10 cellular contexts compared by ENCODE assay signal in genomic region chr9:83538890-83539238, GRCh38. TPM values are rescaled to one million over a fixed set of nuclear protein-coding genes. Genes with fewer than 3 reads are reported as not detected.
A peak's percentile ranks its signal among the peaks of the same experiment; 100 is the strongest.
DNase-seq lines count a peak whose midpoint lies in the region; ATAC-seq and TF ChIP-seq lines count a peak whose summit lies in the region.
"Had no signal": no experiment of that assay in that cellular context is flagged by ENCODE, and none has a peak within 500 bp of the region (broad histone marks: within the 10 kb centered on the region; RNA-seq: fewer than 3 reads in every experiment).

No MANE protein-coding gene starts in this region.

- no peaks in the 10 kb centered on the region for H3K36me3 ChIP-seq in ACC112 (ENCODE audit: insufficient read depth, low read length)
- no peaks in the 10 kb centered on the region for H3K36me3 ChIP-seq in IMR-90 (ENCODE audit: control insufficient read depth, insufficient read depth, low read length)

- TF ChIP-seq CTCF in IMR-90 (conservative IDR thresholded peaks at IDR 0.05; ENCODE audit: low read depth, low read length): no peak
- TF ChIP-seq CTCF in neural crest cell (conservative IDR thresholded peaks at IDR 0.05): no peak

- no CpG with 5 or more reads among the region's 6 CpGs for WGBS in IMR-90 (ENCODE audit: extremely low coverage in 2 of 2, insufficient read length in 1 of 2), 2 experiments

- H3K56ac ChIP-seq in IMR-90 (ENCODE audit: extremely low read depth, insufficient read depth, low read length): no peak overlapping the region

- H3K27me3 Mint-ChIP-seq in effector memory CD8-positive, alpha-beta T cell: peaks cover 32 to 52% of the 10 kb centered on the region in 2 donors
- H3K27me3 Mint-ChIP-seq in neural crest cell (ENCODE audit: low read depth): peaks cover 40% of the 10 kb centered on the region

- no peak overlapping the region for H2BK5ac ChIP-seq in IMR-90 (ENCODE audit: low read depth, low read length, poor library complexity, severe bottlenecking)

- no peak overlapping the region for H2BK20ac ChIP-seq in IMR-90 (ENCODE audit: low read depth, low read length)

- peaks cover 3% of the 10 kb centered on the region for H3K36me3 Mint-ChIP-seq in effector memory CD8-positive, alpha-beta T cell (ENCODE audit: insufficient read depth)
- H3K36me3 Mint-ChIP-seq in neural crest cell (ENCODE audit: low read depth): no peaks in the 10 kb centered on the region

- peaks cover 13% of the 10 kb centered on the region for H3K79me2 ChIP-seq in ACC112 (ENCODE audit: control insufficient read depth, insufficient read depth, low read length, unreplicated experiment)

- no peak for TF ChIP-seq POLR2A in IMR-90 (IDR thresholded peaks at IDR 0.05; ENCODE audit: low read depth, low read length)

- peak overlapping the region; percentile 14 for H2AFZ ChIP-seq in ACC112 (ENCODE audit: low read length, unreplicated experiment)
- H2AFZ ChIP-seq in IMR-90 (replicated peaks; ENCODE audit: low read length, poor library complexity): peak overlapping the region; percentile 85

- no peak overlapping the region for H3K4ac ChIP-seq in IMR-90 (ENCODE audit: low read depth, low read length)

- H3K79me1 ChIP-seq in IMR-90 (ENCODE audit: low read depth in 1 of 2, low read length in 2 of 2): no peaks in the 10 kb centered on the region

- CTCF ChIA-PET in IMR-90 (lab: Yijun Ruan, JAX): interaction anchor here (0.9 to 1.9 kb wide), 4 partner anchors 10 to 33 kb away, joined by 3 to 6 read pairs (median 4); no protein-coding TSS in a partner anchor

- no peak overlapping the region for H3K14ac ChIP-seq in IMR-90 (replicated peaks; ENCODE audit: low read depth, low read length)

- peaks cover 2 to 6% of the 10 kb centered on the region in 2 donors for H3K4me1 Mint-ChIP-seq in effector memory CD8-positive, alpha-beta T cell (ENCODE audit: low read depth in 2 of 2)
- H3K4me1 Mint-ChIP-seq in neural crest cell: peaks cover 10% of the 10 kb centered on the region

- no peak overlapping the region for H2BK120ac ChIP-seq in IMR-90 (ENCODE audit: low read depth, low read length)

- H4K5ac ChIP-seq in IMR-90 (ENCODE audit: low read depth, low read length): no peak overlapping the region

- no peak for ATAC-seq in IMR-90 (ENCODE audit: low read depth)
- no peak for ATAC-seq in effector memory CD8-positive, alpha-beta T cell (replicated peaks)
- no peak for ATAC-seq in GM21381 (IDR thresholded peaks at IDR 0.05; ENCODE audit: unreplicated experiment)

- no peak overlapping the region for H4K91ac ChIP-seq in IMR-90 (ENCODE audit: insufficient read depth, low read depth, low read length)

- no peak overlapping the region for H4K8ac ChIP-seq in IMR-90 (ENCODE audit: low read depth in 2 of 2, low read length in 2 of 2)

- no peaks in the 10 kb centered on the region for H3K9me1 ChIP-seq in IMR-90 (ENCODE audit: insufficient read depth, low read length)

- POLR2A ChIA-PET in IMR-90 (lab: Charles Lee; ENCODE audit: unreplicated experiment): no interaction called here

- BruUV-seq in IMR-90 (replicated peaks; lab: Mats Ljungman, UMichigan): no TSS peak

- H3K4me3 Mint-ChIP-seq in effector memory CD8-positive, alpha-beta T cell: peak overlapping the region; percentile 6 to 43
- H3K4me3 Mint-ChIP-seq in neural crest cell: peak overlapping the region; percentile 84

- no peak overlapping the region for H3K9ac ChIP-seq in IMR-90 (ENCODE audit: low read depth, low read length)

- H3K4me1 ChIP-seq in ACC112 (ENCODE audit: control insufficient read depth, insufficient read depth, low read length, unreplicated experiment): no peaks in the 10 kb centered on the region
- no peaks in the 10 kb centered on the region for H3K4me1 ChIP-seq in IMR-90 (ENCODE audit: control insufficient read depth, insufficient read depth, low read length)

- H4K20me1 ChIP-seq in IMR-90 (ENCODE audit: insufficient read depth, low read length): no peaks in the 10 kb centered on the region

- in situ Hi-C loops in IMR-90 (cut with MboI; ENCODE audit: low sequenced_read_pairs): no loop called here

- H3K9me3 ChIP-seq in IMR-90 (ENCODE audit: control insufficient read depth, insufficient read depth, low read length): no peaks in the 10 kb centered on the region

- intact Hi-C loops in IMR-90 (cut with micrococcal nuclease): no loop called here

- no peaks in the 10 kb centered on the region for H3K9me3 Mint-ChIP-seq in effector memory CD8-positive, alpha-beta T cell
- H3K9me3 Mint-ChIP-seq in neural crest cell: no peaks in the 10 kb centered on the region

- H3K27ac ChIP-seq in ACC112 (ENCODE audit: low read depth, low read length) (no peak overlapping the region), IMR-90 (ENCODE audit: insufficient read depth, low read length) (no peak overlapping the region)

- H2AK9ac ChIP-seq in IMR-90 (replicated peaks; ENCODE audit: low read depth, low read length, poor library complexity): no peak overlapping the region

- no peak for TF ChIP-seq RAD21 in IMR-90 (IDR thresholded peaks at IDR 0.05; ENCODE audit: low read length)

- dilution Hi-C loops in IMR-90 (cut with HindIII; ENCODE audit: low sequenced_read_pairs, unreplicated experiment): no loop called here

- no peak overlapping the region for H2AK5ac ChIP-seq in IMR-90 (ENCODE audit: low read depth, low read length)

- H3K4me3 ChIP-seq in ACC112 (ENCODE audit: low read depth, low read length) (peak overlapping the region; percentile 86), IMR-90 (ENCODE audit: insufficient read depth, low read depth, low read length) (peak overlapping the region; percentile 45)

- peaks cover 6% of the 10 kb centered on the region for H3K27me3 ChIP-seq in ACC112 (ENCODE audit: insufficient read depth, low read length)
- peaks cover 16% of the 10 kb centered on the region for H3K27me3 ChIP-seq in IMR-90 (ENCODE audit: control insufficient read depth, insufficient read depth, low read length)

- no peak overlapping the region for H3K23ac ChIP-seq in IMR-90 (ENCODE audit: low read depth, low read length)

- H3K27ac Mint-ChIP-seq in effector memory CD8-positive, alpha-beta T cell: no peak overlapping the region
- H3K27ac Mint-ChIP-seq in neural crest cell (ENCODE audit: unreplicated experiment): no peak overlapping the region

- H2BK15ac ChIP-seq in IMR-90 (ENCODE audit: low read depth, low read length): no peak overlapping the region

- no peak for DNase-seq in IMR-90
- no peak for DNase-seq in effector memory CD8-positive, alpha-beta T cell
- DNase-seq in neural crest cell (ENCODE audit: low read depth, low spot score): no peak
- no peak for DNase-seq in NCI-H524 (lab: John Stamatoyannopoulos, UW)
- no peak for DNase-seq in COR-L47 (lab: John Stamatoyannopoulos, UW)
- no peak for DNase-seq in RKO (ENCODE audit: low spot score)
- DNase-seq: activated CD4-positive, alpha-beta T cell treated with anti-CD3 and anti-CD28 coated beads for 4 hours; NCI-H1436 treated with DMSO at 0.1 percent for 48 hours had no signal

- H3K18ac ChIP-seq in IMR-90 (ENCODE audit: low read depth, low read length): no peak overlapping the region

- peak overlapping the region; percentile 81; the same call in 1 of the 2 replicates for H3K4me2 ChIP-seq in IMR-90 (ENCODE audit: low read depth, low read length)

TF ChIP-seq in IMR-90, 13 proteins besides CTCF, POLR2A, EP300 and RAD21:
- TF ChIP-seq USF2 (IDR thresholded peaks at IDR 0.05; ENCODE audit: low read depth, low read length) (no peak), NFE2L2 (IDR thresholded peaks at IDR 0.05; ENCODE audit: low read depth, low read length) (no peak), ELK1 (IDR thresholded peaks at IDR 0.05; ENCODE audit: borderline replicate concordance, low read depth, low read length) (no peak), FOS (IDR thresholded peaks at IDR 0.05; ENCODE audit: low read depth, low read length) (no peak), BHLHE40 (IDR thresholded peaks at IDR 0.05; ENCODE audit: low read depth, low read length) (no peak), SMC3 (IDR thresholded peaks at IDR 0.05; ENCODE audit: low read depth, low read length) (no peak), MXI1 (IDR thresholded peaks at IDR 0.05; ENCODE audit: borderline replicate concordance, low read depth, low read length) (no peak), RFX5 (IDR thresholded peaks at IDR 0.05; ENCODE audit: low read depth, low read length) (no peak), MAFK (IDR thresholded peaks at IDR 0.05; ENCODE audit: low read depth, low read length) (no peak), CEBPB (IDR thresholded peaks at IDR 0.05; ENCODE audit: low read depth, low read length) (no peak), MAZ (IDR thresholded peaks at IDR 0.05; ENCODE audit: borderline replicate concordance, low read depth, low read length) (no peak), RCOR1 (IDR thresholded peaks at IDR 0.05; ENCODE audit: insufficient replicate concordance, low read length) (no peak)
TF ChIP-seq in IMR-90: peak in this region for 0.

RNA-seq across cellular contexts. Expression of gene FRMD3, which starts 0.7 kb away (rescaled TPM):
- total RNA-seq in IMR-90 (2012; rRNA removed): under 0.01 and 0.18 TPM in 2 replicates
- polyA plus RNA-seq in IMR-90 (2012; rRNA removed): 0.02 and 0.06 TPM in 2 replicates
- polyA plus RNA-seq in IMR-90 (2012; cell fraction: cytosol; rRNA removed): not detected in 2 replicates
- 0.02 and 0.25 TPM in 2 replicates for polyA plus RNA-seq in IMR-90 (2012; cell fraction: nucleus; rRNA removed; ENCODE audit: low replicate concordance)
- total RNA-seq in neural crest cell: 1.4 and 2.3 TPM in 2 replicates
